Comparison of ENCODE assay signal across 21 cellular contexts in the genomic region with DNA sequence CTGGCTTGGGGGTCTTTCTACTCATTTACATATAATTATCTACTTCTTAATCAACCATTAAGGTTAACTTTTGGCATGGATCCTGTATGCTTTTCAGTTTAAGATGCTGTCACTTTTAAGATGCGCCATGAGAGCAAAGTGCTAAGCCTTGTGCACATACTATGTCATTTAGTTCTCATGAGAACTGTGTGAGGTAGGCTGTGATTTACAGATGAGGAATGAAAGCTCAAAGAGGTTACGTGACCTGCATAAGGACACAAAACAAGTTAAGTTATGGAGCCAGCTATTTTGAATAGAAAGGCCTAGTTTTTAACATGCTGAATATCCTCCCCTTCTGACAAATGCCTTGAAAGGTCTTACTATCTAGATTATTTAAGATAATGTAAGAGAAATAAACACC. TPM values are rescaled to one million over a fixed set of nuclear protein-coding genes. Genes with fewer than 3 reads are reported as not detected.
DNase-seq lines count a peak whose midpoint lies in the region; ATAC-seq, FAIRE-seq and TF ChIP-seq lines count a peak whose summit lies in the region.
"Had no signal": no experiment of that assay in that cellular context is flagged by ENCODE, and none has a peak within 500 bp of the region (broad histone marks: within the 10 kb centered on the region; RNA-seq: fewer than 3 reads in every experiment).

No MANE protein-coding gene starts in this region.

- no peaks in the 10 kb centered on the region for H3F3A ChIP-seq in neural cell (ENCODE audit: insufficient read depth, low read length, poor library complexity, severe bottlenecking)

- H2AFZ ChIP-seq in neural cell (ENCODE audit: low read depth, low read length), result no peak overlapping the region

- no peaks in the 10 kb centered on the region for H3K9me2 ChIP-seq in neural cell (ENCODE audit: insufficient read depth, low read length)

- no peak overlapping the region for H3K27ac Mint-ChIP-seq in CD14-positive monocyte
- H3K27ac Mint-ChIP-seq: CD8-positive, alpha-beta T cell; HFFc6 had no signal

- TF ChIP-seq RAD21 in neural cell (conservative IDR thresholded peaks at IDR 0.05), result no peak

- no peak overlapping the region for H3K4me3 Mint-ChIP-seq in CD14-positive monocyte
- H3K4me3 Mint-ChIP-seq: CD8-positive, alpha-beta T cell; HFFc6 had no signal

- peak overlapping the region; percentile 80 for H3K4me2 ChIP-seq in neural cell (ENCODE audit: low read length)

- peak; percentile 72 for FAIRE-seq in RCC 7860 (lab: Jason Lieb, UNC)
- FAIRE-seq: HTR-8/SVneo had no signal

- peak overlapping the region; percentile 97 for H3K9ac ChIP-seq in neural cell (ENCODE audit: low read length)

- peaks cover 31% of the 10 kb centered on the region for H3K4me1 Mint-ChIP-seq in CD14-positive monocyte

- H3K4me3 ChIP-seq in neural cell (ENCODE audit: low read length), result peak overlapping the region; percentile 97

- intact Hi-C loops in CD14-positive monocyte (cut with micrococcal nuclease), result no loop called here

- H3K9me3 Mint-ChIP-seq in CD14-positive monocyte, result no peaks in the 10 kb centered on the region
- H3K9me3 Mint-ChIP-seq: CD8-positive, alpha-beta T cell; HFFc6 had no signal

- peaks cover 15% of the 10 kb centered on the region for H4K20me1 ChIP-seq in neural cell (ENCODE audit: insufficient read depth)

- ATAC-seq in HG03520 (IDR thresholded peaks at IDR 0.05; ENCODE audit: unreplicated experiment), result no peak
- no peak for ATAC-seq in GM21447 (IDR thresholded peaks at IDR 0.05; ENCODE audit: unreplicated experiment)
- ATAC-seq: CD8-positive, alpha-beta T cell; SK-N-SH treated with all-trans-retinoic acid at 6 μM for 48 hours had no signal

- no peaks in the 10 kb centered on the region for H3K36me3 ChIP-seq in neural cell (ENCODE audit: insufficient read depth, low read length)

- DNase-seq in EH (ENCODE audit: low read depth), result peak; percentile 42
- peak; percentile 62 for DNase-seq in RCC 7860 (ENCODE audit: low spot score)
- no peak for DNase-seq in caudate nucleus (lab: John Stamatoyannopoulos, UW)
- no peak for DNase-seq in CD14-positive monocyte (ENCODE audit: low spot score)
- DNase-seq in activated T-cell treated with anti-CD3 and anti-CD28 coated beads for 4 hours, result no peak
- DNase-seq: CD8-positive, alpha-beta T cell; DMS53; H7; HFFc6; NCI-H1105 treated with DMSO at 0.1 percent for 48 hours; NCI-H1694 treated with DMSO at 0.1 percent for 48 hours; NCI-H2107; NCI-H2227 treated with DMSO at 0.1 percent for 48 hours; NCI-H510A treated with DMSO at 0.1 percent for 48 hours; NCI-H774; SHP77 treated with DMSO at 0.1 percent for 48 hours had no signal

- H3K27me3 Mint-ChIP-seq in CD14-positive monocyte (ENCODE audit: low read depth in 3 of 3), result peaks cover 10 to 20% (median 16%) of the 10 kb centered on the region in 3 donors

- TF ChIP-seq EP300 in neural cell (conservative IDR thresholded peaks at IDR 0.05; ENCODE audit: poor library complexity, severe bottlenecking), result no peak

- no peak for TF ChIP-seq CTCF in neural cell (IDR thresholded peaks at IDR 0.05; ENCODE audit: poor library complexity, severe bottlenecking)
- no peak for TF ChIP-seq CTCF in CD14-positive monocyte (IDR thresholded peaks at IDR 0.05)

- peaks cover 0 to 1% of the 10 kb centered on the region in 2 donors for H3K36me3 Mint-ChIP-seq in CD14-positive monocyte

- H3K79me2 ChIP-seq in neural cell (replicated peaks; ENCODE audit: insufficient read depth, low read length), result peaks cover 77% of the 10 kb centered on the region

- peak overlapping the region; percentile 14 for H3K27ac ChIP-seq in caudate nucleus (ENCODE audit: low read depth, low read length)
- H3K27ac ChIP-seq in neural cell (ENCODE audit: low read length), result peak overlapping the region; percentile 99

- H3K9me3 ChIP-seq in neural cell (ENCODE audit: low read length), result no peaks in the 10 kb centered on the region

- no peaks in the 10 kb centered on the region for H3K27me3 ChIP-seq in neural cell (ENCODE audit: insufficient read depth, low read depth, low read length)

TF ChIP-seq in neural cell, 6 proteins besides CTCF, POLR2A, EP300 and RAD21:
- no peak for TF ChIP-seq EZH2 (IDR thresholded peaks at IDR 0.05; ENCODE audit: borderline replicate concordance, insufficient read depth, low read length, poor library complexity, severe bottlenecking)
- TF ChIP-seq POLR2AphosphoS5 (IDR thresholded peaks at IDR 0.05), result no peak
- no peak for TF ChIP-seq TAF1 (IDR thresholded peaks at IDR 0.05; ENCODE audit: low read depth)
- no peak for TF ChIP-seq SMC3 (conservative IDR thresholded peaks at IDR 0.05; ENCODE audit: poor library complexity)
- TF ChIP-seq MXI1 (conservative IDR thresholded peaks at IDR 0.05; ENCODE audit: poor library complexity, severe bottlenecking), result no peak
- TF ChIP-seq, protein P1, sequence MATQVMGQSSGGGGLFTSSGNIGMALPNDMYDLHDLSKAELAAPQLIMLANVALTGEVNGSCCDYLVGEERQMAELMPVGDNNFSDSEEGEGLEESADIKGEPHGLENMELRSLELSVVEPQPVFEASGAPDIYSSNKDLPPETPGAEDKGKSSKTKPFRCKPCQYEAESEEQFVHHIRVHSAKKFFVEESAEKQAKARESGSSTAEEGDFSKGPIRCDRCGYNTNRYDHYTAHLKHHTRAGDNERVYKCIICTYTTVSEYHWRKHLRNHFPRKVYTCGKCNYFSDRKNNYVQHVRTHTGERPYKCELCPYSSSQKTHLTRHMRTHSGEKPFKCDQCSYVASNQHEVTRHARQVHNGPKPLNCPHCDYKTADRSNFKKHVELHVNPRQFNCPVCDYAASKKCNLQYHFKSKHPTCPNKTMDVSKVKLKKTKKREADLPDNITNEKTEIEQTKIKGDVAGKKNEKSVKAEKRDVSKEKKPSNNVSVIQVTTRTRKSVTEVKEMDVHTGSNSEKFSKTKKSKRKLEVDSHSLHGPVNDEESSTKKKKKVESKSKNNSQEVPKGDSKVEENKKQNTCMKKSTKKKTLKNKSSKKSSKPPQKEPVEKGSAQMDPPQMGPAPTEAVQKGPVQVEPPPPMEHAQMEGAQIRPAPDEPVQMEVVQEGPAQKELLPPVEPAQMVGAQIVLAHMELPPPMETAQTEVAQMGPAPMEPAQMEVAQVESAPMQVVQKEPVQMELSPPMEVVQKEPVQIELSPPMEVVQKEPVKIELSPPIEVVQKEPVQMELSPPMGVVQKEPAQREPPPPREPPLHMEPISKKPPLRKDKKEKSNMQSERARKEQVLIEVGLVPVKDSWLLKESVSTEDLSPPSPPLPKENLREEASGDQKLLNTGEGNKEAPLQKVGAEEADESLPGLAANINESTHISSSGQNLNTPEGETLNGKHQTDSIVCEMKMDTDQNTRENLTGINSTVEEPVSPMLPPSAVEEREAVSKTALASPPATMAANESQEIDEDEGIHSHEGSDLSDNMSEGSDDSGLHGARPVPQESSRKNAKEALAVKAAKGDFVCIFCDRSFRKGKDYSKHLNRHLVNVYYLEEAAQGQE (IDR thresholded peaks at IDR 0.05; ENCODE audit: borderline replicate concordance), result no peak

RNA-seq across cellular contexts. Expression of a gene that starts 4.2 kb away (rescaled TPM):
- polyA plus RNA-seq in neural cell (97.9 and 103 TPM in 2 replicates), CD14-positive monocyte (1 to 10 TPM; 2.5 to 4.5 TPM)
- polyA minus RNA-seq in neural cell, result 315 and 494 TPM in 2 replicates

Comparison
In these comparisons a context has a peak if more than half of its experiments do, and no peak if none do; other contexts are left out.
1. DNase-seq: peak in EH (single experiment) and RCC 7860 (single experiment); none in caudate nucleus (0 of 61), CD14-positive monocyte (single experiment) and activated T-cell treated with anti-CD3 and anti-CD28 coated beads for 4 hours (single experiment).
2. RNA of a gene that starts 4.2 kb away (polyA plus RNA-seq): 97.9 to 103 TPM in neural cell; 2.5 to 4.5 TPM in CD14-positive monocyte; every median in the first group is over 10 times any median in the second.